7 cellular contexts compared by ENCODE assay signal in genomic region chr22:31493355-31493754, GRCh38. TPM values are rescaled to one million over a fixed set of nuclear protein-coding genes. Genes with fewer than 3 reads are reported as not detected.
DNase-seq lines count a peak whose midpoint lies in the region; ATAC-seq and TF ChIP-seq lines count a peak whose summit lies in the region.
"Not testable (repeated sequence)": the region's sequence is repeated elsewhere in the genome, so short reads cannot be mapped to it uniquely, and the experiment has no call there.

No MANE protein-coding gene starts in this region.

- not testable (repeated sequence) for H3K27me3 ChIP-seq in CD8-positive, alpha-beta T cell (ENCODE audit: insufficient read depth, low read length); OCI-LY3 (ENCODE audit: low read depth, low read length); gastrocnemius medialis

- ATAC-seq in CD8-positive, alpha-beta T cell; activated B cell treated with CpG ODN at 0.5 μM for 24 hours (ENCODE audit: low read depth); activated T-cell treated with anti-CD3 and anti-CD28 coated beads, Interleukin-2, amount 50 U/mL, for 72 hours (replicated peaks in 1 of 2); memory B cell (ENCODE audit: low read depth); gastrocnemius medialis: not testable (repeated sequence)

- POLR2A ChIA-PET in CD8-positive, alpha-beta T cell (lab: Charles Lee) = not testable (repeated sequence)
- POLR2A ChIA-PET in activated B cell treated with CpG ODN at 0.5 μM for 24 hours (lab: Charles Lee) = interaction anchor here (0.7 kb wide), 1 partner anchor 147 kb away, joined by 3 read pairs; the partner anchor contains the start of gene PATZ1

- peaks cover 48% of the 10 kb centered on the region for H3K79me2 ChIP-seq in OCI-LY3 (ENCODE audit: low read length)

- H3K4me1 Mint-ChIP-seq in CD8-positive, alpha-beta T cell (ENCODE audit: low read depth) = peaks cover 48% of the 10 kb centered on the region
- H3K4me1 Mint-ChIP-seq in activated B cell treated with CpG ODN at 0.5 μM for 24 hours = peaks cover 56% of the 10 kb centered on the region
- H3K4me1 Mint-ChIP-seq in activated T-cell treated with anti-CD3 and anti-CD28 coated beads, Interleukin-2, amount 50 U/mL, for 72 hours (ENCODE audit: low read depth) = peaks cover 57% of the 10 kb centered on the region
- peaks cover 39% of the 10 kb centered on the region for H3K4me1 Mint-ChIP-seq in activated naive CD8-positive, alpha-beta T cell treated with anti-CD3 and anti-CD28 coated beads for 36 hours
- H3K4me1 Mint-ChIP-seq in memory B cell = peaks cover 17% of the 10 kb centered on the region

- not testable (repeated sequence) for H3K27me3 Mint-ChIP-seq in CD8-positive, alpha-beta T cell (ENCODE audit: low read depth); activated B cell treated with CpG ODN at 0.5 μM for 24 hours; activated T-cell treated with anti-CD3 and anti-CD28 coated beads, Interleukin-2, amount 50 U/mL, for 72 hours (ENCODE audit: low read depth); activated naive CD8-positive, alpha-beta T cell treated with anti-CD3 and anti-CD28 coated beads for 36 hours; memory B cell

- H2AFZ ChIP-seq in OCI-LY3 (ENCODE audit: low read depth, low read length) = not testable (repeated sequence)

- H3K4me2 ChIP-seq in OCI-LY3 (ENCODE audit: low read length) = peak overlapping the region; percentile 80

- H3K9ac ChIP-seq in OCI-LY3 (ENCODE audit: low read length) = peak overlapping the region; percentile 89; the same call in 1 of the 2 replicates

- not testable (repeated sequence) for TF ChIP-seq CTCF in CD8-positive, alpha-beta T cell (IDR thresholded peaks at IDR 0.05); OCI-LY3 (IDR thresholded peaks at IDR 0.05; ENCODE audit: low read depth, low read length); activated B cell treated with CpG ODN at 0.5 μM for 24 hours (IDR thresholded peaks at IDR 0.05); gastrocnemius medialis (IDR thresholded peaks at IDR 0.05 in 4 of 5, conservative IDR thresholded peaks at IDR 0.05 in 1 of 5)

- TF ChIP-seq POLR2A in gastrocnemius medialis (IDR thresholded peaks at IDR 0.05) = not testable (repeated sequence)

- intact Hi-C loops in CD8-positive, alpha-beta T cell (cut with DNase I, micrococcal nuclease) = loop anchor here (5.0 to 10.0 kb wide), 6 partner anchors 171 to 1889 kb away; partner anchors contain the start of genes NF2 (in 1 of the 2), PES1 (in 1 of the 2), PIK3IP1 (in 1 of the 2) and PISD (in 1 of the 2)
- intact Hi-C loops in activated B cell treated with CpG ODN at 0.5 μM for 24 hours (cut with micrococcal nuclease) (loop anchor here (5.0 to 10.0 kb wide), 3 partner anchors 409 to 1136 kb away; partner anchors contain the start of genes CCDC157, SF3A1, SMTN and YWHAH), gastrocnemius medialis (cut with DNase I; ENCODE audit: low total_unique reads) (loop anchor here (5.0 kb wide), 3 partner anchors 139 to 259 kb away; partner anchors contain the start of genes DEPDC5, PATZ1 and PRR14L)

- not testable (repeated sequence) for H3K27ac ChIP-seq in CD8-positive, alpha-beta T cell (ENCODE audit: low read depth, low read length)
- H3K27ac ChIP-seq in OCI-LY3 (ENCODE audit: low read length) (peak overlapping the region; percentile 73), gastrocnemius medialis (peak overlapping the region; percentile 62 to 95 (median 71))

- not testable (repeated sequence) for H3K9me3 ChIP-seq in CD8-positive, alpha-beta T cell (ENCODE audit: low read length); OCI-LY3 (ENCODE audit: insufficient read depth, low read length); gastrocnemius medialis

- H3K36me3 ChIP-seq in CD8-positive, alpha-beta T cell (ENCODE audit: insufficient read depth, low read length); gastrocnemius medialis: not testable (repeated sequence)
- H3K36me3 ChIP-seq in OCI-LY3 (replicated peaks; ENCODE audit: low read depth, low read length) = peaks cover 27% of the 10 kb centered on the region

- not testable (repeated sequence) for DNase-seq in CD8-positive, alpha-beta T cell; activated B cell treated with CpG ODN at 0.5 μM for 24 hours; activated T-cell treated with anti-CD3 and anti-CD28 coated beads, Interleukin-2, amount 50 U/mL, for 72 hours; activated naive CD8-positive, alpha-beta T cell treated with anti-CD3 and anti-CD28 coated beads for 36 hours; memory B cell (ENCODE audit: low spot score in 2 of 2); gastrocnemius medialis

- H3K36me3 Mint-ChIP-seq in CD8-positive, alpha-beta T cell = peaks cover 22% of the 10 kb centered on the region
- H3K36me3 Mint-ChIP-seq in activated B cell treated with CpG ODN at 0.5 μM for 24 hours (ENCODE audit: low read depth) = peaks cover 22% of the 10 kb centered on the region
- peaks cover 12 to 17% of the 10 kb centered on the region in 2 donors for H3K36me3 Mint-ChIP-seq in activated T-cell treated with anti-CD3 and anti-CD28 coated beads, Interleukin-2, amount 50 U/mL, for 72 hours (ENCODE audit: insufficient read depth in 2 of 2)
- peaks cover 18% of the 10 kb centered on the region for H3K36me3 Mint-ChIP-seq in activated naive CD8-positive, alpha-beta T cell treated with anti-CD3 and anti-CD28 coated beads for 36 hours
- not testable (repeated sequence) for H3K36me3 Mint-ChIP-seq in memory B cell

- H3K4me3 Mint-ChIP-seq in CD8-positive, alpha-beta T cell; activated B cell treated with CpG ODN at 0.5 μM for 24 hours; activated naive CD8-positive, alpha-beta T cell treated with anti-CD3 and anti-CD28 coated beads for 36 hours: not testable (repeated sequence)
- peak overlapping the region; percentile 27 to 40 for H3K4me3 Mint-ChIP-seq in activated T-cell treated with anti-CD3 and anti-CD28 coated beads, Interleukin-2, amount 50 U/mL, for 72 hours
- peak overlapping the region; percentile 69 for H3K4me3 Mint-ChIP-seq in memory B cell

- H3K27ac Mint-ChIP-seq in CD8-positive, alpha-beta T cell = peak overlapping the region; percentile 72
- H3K27ac Mint-ChIP-seq in activated B cell treated with CpG ODN at 0.5 μM for 24 hours = peak overlapping the region; percentile 72
- H3K27ac Mint-ChIP-seq in activated T-cell treated with anti-CD3 and anti-CD28 coated beads, Interleukin-2, amount 50 U/mL, for 72 hours = peak overlapping the region; percentile 9
- peak overlapping the region; percentile 22 for H3K27ac Mint-ChIP-seq in activated naive CD8-positive, alpha-beta T cell treated with anti-CD3 and anti-CD28 coated beads for 36 hours
- peak overlapping the region; percentile 96 for H3K27ac Mint-ChIP-seq in memory B cell

- in situ Hi-C loops in gastrocnemius medialis (cut with MboI; ENCODE audit: low sequenced_read_pairs in 4 of 4) = not testable (repeated sequence)

- not testable (repeated sequence) for H3K9me3 Mint-ChIP-seq in CD8-positive, alpha-beta T cell; activated B cell treated with CpG ODN at 0.5 μM for 24 hours; activated T-cell treated with anti-CD3 and anti-CD28 coated beads, Interleukin-2, amount 50 U/mL, for 72 hours; activated naive CD8-positive, alpha-beta T cell treated with anti-CD3 and anti-CD28 coated beads for 36 hours; memory B cell

- H4K20me1 ChIP-seq in OCI-LY3 (ENCODE audit: insufficient read depth, low read length) = not testable (repeated sequence)

- peaks cover 31% of the 10 kb centered on the region for H3K4me1 ChIP-seq in CD8-positive, alpha-beta T cell (ENCODE audit: insufficient read depth, low read length)
- H3K4me1 ChIP-seq in OCI-LY3 (ENCODE audit: low read length) = peaks cover 45% of the 10 kb centered on the region
- peaks cover 24 to 32% of the 10 kb centered on the region in 2 donors for H3K4me1 ChIP-seq in gastrocnemius medialis

- CTCF ChIA-PET in CD8-positive, alpha-beta T cell (lab: Charles Lee) = interaction anchor here (0.7 kb wide), 1 partner anchor 221 kb away, joined by 7 read pairs; no protein-coding TSS in a partner anchor
- CTCF ChIA-PET in activated B cell treated with CpG ODN at 0.5 μM for 24 hours (lab: Charles Lee) = not testable (repeated sequence)

- not testable (repeated sequence) for H3K4me3 ChIP-seq in CD8-positive, alpha-beta T cell (ENCODE audit: low read depth, low read length); gastrocnemius medialis
- H3K4me3 ChIP-seq in OCI-LY3 (ENCODE audit: low read length) = peak overlapping the region; percentile 64; the same call in 1 of the 2 replicates

RNA-seq across cellular contexts. Expression of gene SFI1, which starts 3.0 kb away (rescaled TPM):
- total RNA-seq in CD8-positive, alpha-beta T cell = 100 to 1,000 TPM; 217 to 235 TPM
- total RNA-seq in activated B cell treated with CpG ODN at 0.5 μM for 24 hours (110 and 126 TPM in 2 replicates), gastrocnemius medialis (10 to 100 TPM in 1 of 4 donors, 1 to 10 TPM in 3; 1.1 to 12.6 (median 2.7) TPM)
- total RNA-seq in activated T-cell treated with anti-CD3 and anti-CD28 coated beads, Interleukin-2, amount 50 U/mL, for 72 hours = 100 to 1,000 TPM; 285 to 342 TPM
- total RNA-seq in activated naive CD8-positive, alpha-beta T cell treated with anti-CD3 and anti-CD28 coated beads for 36 hours = 100 to 1,000 TPM; 110 to 122 TPM

RNA-seq across cellular contexts. Expression of gene EIF4ENIF1, which starts 3.7 kb away (rescaled TPM):
- 10 to 100 TPM; 12.1 to 14.5 TPM for total RNA-seq in CD8-positive, alpha-beta T cell
- total RNA-seq in activated B cell treated with CpG ODN at 0.5 μM for 24 hours (46.4 and 53.6 TPM in 2 replicates), gastrocnemius medialis (10 to 100 TPM; 10.1 to 19.6 (median 15.1) TPM)
- 10 to 100 TPM; 46.9 to 48.6 TPM for total RNA-seq in activated T-cell treated with anti-CD3 and anti-CD28 coated beads, Interleukin-2, amount 50 U/mL, for 72 hours
- total RNA-seq in activated naive CD8-positive, alpha-beta T cell treated with anti-CD3 and anti-CD28 coated beads for 36 hours = 10 to 100 TPM; 31.3 to 38.8 TPM

Comparison
In these comparisons a context has a peak if more than half of its experiments do, and no peak if none do; other contexts are left out.
1. H3K27ac Mint-ChIP-seq: peak in every context shown above with its lines; median percentile 96 in memory B cell; 72 in CD8-positive, alpha-beta T cell; 72 in activated B cell treated with CpG ODN at 0.5 μM for 24 hours; 22 in activated naive CD8-positive, alpha-beta T cell treated with anti-CD3 and anti-CD28 coated beads for 36 hours; 9 in activated T-cell treated with anti-CD3 and anti-CD28 coated beads, Interleukin-2, amount 50 U/mL, for 72 hours.